12 cellular contexts compared by ENCODE assay signal in the genomic region with DNA sequence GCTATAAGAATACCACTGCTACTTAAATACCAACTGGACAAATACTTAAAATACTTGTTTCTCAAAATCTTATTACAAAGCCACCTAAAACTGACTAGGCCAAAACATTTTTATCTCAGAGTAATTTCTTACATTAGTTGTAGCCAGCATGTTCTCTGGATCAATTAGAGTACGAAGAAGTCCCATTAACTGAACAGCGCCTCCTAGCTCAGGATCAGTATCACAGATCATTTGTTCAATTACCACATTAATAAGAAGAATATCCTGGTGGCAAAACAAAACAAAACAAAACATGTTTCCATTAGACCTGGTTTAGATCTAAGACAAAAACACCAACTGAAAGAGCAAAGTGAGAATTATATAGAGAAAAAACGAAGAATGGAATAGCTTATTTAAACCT. TPM values are rescaled to one million over a fixed set of nuclear protein-coding genes. Genes with fewer than 3 reads are reported as not detected.
DNase-seq lines count a peak whose midpoint lies in the region; ATAC-seq and TF ChIP-seq lines count a peak whose summit lies in the region.
"Had no signal": no experiment of that assay in that cellular context is flagged by ENCODE, and none has a peak within 500 bp of the region (broad histone marks: within the 10 kb centered on the region; RNA-seq: fewer than 3 reads in every experiment).

No MANE protein-coding gene starts in this region.

- H3K9me3 Mint-ChIP-seq in activated naive CD4-positive, alpha-beta T cell treated with anti-CD3 and anti-CD28 coated beads for 36 hours = no peaks in the 10 kb centered on the region

- peaks cover 8 to 31% (median 22%) of the 10 kb centered on the region in 5 donors for H3K36me3 ChIP-seq in subcutaneous abdominal adipose tissue (ENCODE audit: control insufficient read depth in 5 of 5, insufficient read depth in 5 of 5, low read length in 5 of 5)

- peaks cover 22% of the 10 kb centered on the region for H3K36me3 Mint-ChIP-seq in activated naive CD4-positive, alpha-beta T cell treated with anti-CD3 and anti-CD28 coated beads for 36 hours (ENCODE audit: low read depth)

- H3K4me1 Mint-ChIP-seq in activated naive CD4-positive, alpha-beta T cell treated with anti-CD3 and anti-CD28 coated beads for 36 hours (ENCODE audit: low read depth) = peaks cover 29% of the 10 kb centered on the region

- H3K27me3 Mint-ChIP-seq in activated naive CD4-positive, alpha-beta T cell treated with anti-CD3 and anti-CD28 coated beads for 36 hours (ENCODE audit: low read depth) = no peaks in the 10 kb centered on the region

- no peak overlapping the region for H3K4me3 Mint-ChIP-seq in activated naive CD4-positive, alpha-beta T cell treated with anti-CD3 and anti-CD28 coated beads for 36 hours

- no peak for DNase-seq in activated naive CD4-positive, alpha-beta T cell treated with anti-CD3 and anti-CD28 coated beads for 36 hours
- no peak for DNase-seq in activated naive CD4-positive, alpha-beta T cell (lab: John Stamatoyannopoulos, UW)
- DNase-seq in NAMALWA (ENCODE audit: low spot score) (peak; percentile 57), erythroblast (lab: John Stamatoyannopoulos, UW) (peak; percentile 52 to 54), KBM-7 (no peak)
- DNase-seq: activated CD4-positive, CD25-positive, alpha-beta regulatory T cell treated with anti-CD3 and anti-CD28 coated beads, Interleukin-2, amount 50 U/mL, for 72 hours had no signal

- peaks cover 0 to 21% (median 8%) of the 10 kb centered on the region in 5 donors for H3K4me1 ChIP-seq in subcutaneous abdominal adipose tissue (ENCODE audit: control insufficient read depth in 5 of 5, insufficient read depth in 5 of 5, low read length in 5 of 5)

- H3K9me3 ChIP-seq in subcutaneous abdominal adipose tissue (ENCODE audit: control insufficient read depth in 5 of 5, low read length in 5 of 5) = no peaks in the 10 kb centered on the region
- H3K9me3 ChIP-seq: adrenal gland; BLaER1 treated with 17β-estradiol and CSF1 and Interleukin-3, amounts not matched to agents 10 nM and 100 nM; gastroesophageal sphincter had no signal

- no peak for ATAC-seq in GM21528 (IDR thresholded peaks at IDR 0.05; ENCODE audit: low FRiP score, unreplicated experiment)
- no peak for ATAC-seq in GM21786 (IDR thresholded peaks at IDR 0.05; ENCODE audit: unreplicated experiment)

- in situ Hi-C loops in KBM-7 (cut with MboI; ENCODE audit: low pct_unique_long_range_greater_than_20kb, low sequenced_read_pairs) = no loop called here

- H3K4me3 ChIP-seq in subcutaneous abdominal adipose tissue (ENCODE audit: low read depth in 1 of 5, low read length in 5 of 5) = no peak overlapping the region
- H3K4me3 ChIP-seq: adrenal gland; BLaER1 treated with 17β-estradiol and CSF1 and Interleukin-3, amounts not matched to agents 10 nM and 100 nM; gastroesophageal sphincter had no signal

- no peaks in the 10 kb centered on the region for H3K27me3 ChIP-seq in subcutaneous abdominal adipose tissue (ENCODE audit: control insufficient read depth in 5 of 5, insufficient read depth in 4 of 5, low read length in 5 of 5)
- H3K27me3 ChIP-seq: adrenal gland; BLaER1 treated with 17β-estradiol and CSF1 and Interleukin-3, amounts not matched to agents 10 nM and 100 nM; gastroesophageal sphincter had no signal

- no peak overlapping the region for H3K9ac ChIP-seq in subcutaneous abdominal adipose tissue (ENCODE audit: low read length in 5 of 5)
- H3K9ac ChIP-seq: BLaER1 treated with 17β-estradiol and CSF1 and Interleukin-3, amounts not matched to agents 10 nM and 100 nM had no signal

- peak overlapping the region; percentile 51 for H3K27ac ChIP-seq in subcutaneous abdominal adipose tissue (ENCODE audit: low read depth, low read length)
- H3K27ac ChIP-seq: BLaER1 treated with 17β-estradiol and CSF1 and Interleukin-3, amounts not matched to agents 10 nM and 100 nM had no signal

- peak overlapping the region; percentile 18 for H3K27ac Mint-ChIP-seq in activated naive CD4-positive, alpha-beta T cell treated with anti-CD3 and anti-CD28 coated beads for 36 hours

- CTCF ChIA-PET in activated naive CD4-positive, alpha-beta T cell treated with anti-CD3 and anti-CD28 coated beads for 36 hours (lab: Charles Lee) = interaction anchor here (0.8 to 1.2 kb wide), 2 partner anchors 15 to 645 kb away, joined by 3 to 4 read pairs; no protein-coding TSS in a partner anchor

- TF ChIP-seq POLR2A in erythroblast (IDR thresholded peaks at IDR 0.05; ENCODE audit: low read length) = no peak

- intact Hi-C loops in activated naive CD4-positive, alpha-beta T cell treated with anti-CD3 and anti-CD28 coated beads for 36 hours (cut with micrococcal nuclease) = loop anchor here (5.0 kb wide), 1 partner anchor 36 kb away; a partner anchor contains a TSS

RNA-seq across cellular contexts. Expression of a gene that starts 36.0 kb away (rescaled TPM):
- total RNA-seq in activated naive CD4-positive, alpha-beta T cell treated with anti-CD3 and anti-CD28 coated beads for 36 hours = 10 to 100 TPM; 55.4 to 57.2 TPM

Comparison
In these comparisons a context has a peak if more than half of its experiments do, and no peak if none do; other contexts are left out.
1. DNase-seq: peak in NAMALWA (single experiment) and erythroblast (2 of 2); none in activated naive CD4-positive, alpha-beta T cell treated with anti-CD3 and anti-CD28 coated beads for 36 hours (single experiment), activated naive CD4-positive, alpha-beta T cell (0 of 4) and KBM-7 (single experiment).